ENCODE assay signal across 8 cellular contexts in genomic region chr1:50605186-50605875, GRCh38.
A peak's percentile ranks its signal among the peaks of the same experiment; 100 is the strongest.
DNase-seq lines count a peak whose midpoint lies in the region; ATAC-seq and TF ChIP-seq lines count a peak whose summit lies in the region.

No MANE protein-coding gene starts in this region.

- peak in 6 of 9 donors; percentile 15 to 48 (median 19) for TF ChIP-seq CTCF in heart right ventricle (IDR thresholded peaks at IDR 0.05)
- TF ChIP-seq CTCF in SK-N-SH (IDR thresholded peaks at IDR 0.05): peak; percentile 64
- peak; percentile 50 for TF ChIP-seq CTCF in glutamatergic neuron (IDR thresholded peaks at IDR 0.05; ENCODE audit: partially characterized antibody, unreplicated experiment)

- CTCF ChIA-PET in SK-N-SH (lab: Yijun Ruan, JAX): interaction anchor here (0.6 to 1.3 kb wide), 8 partner anchors 12 to 1379 kb away, joined by 3 to 4 read pairs (median 3); no protein-coding TSS in a partner anchor

- DNase-seq in heart right ventricle (no peak), cardiac septum (ENCODE audit: low spot score) (no peak), M059J (ENCODE audit: low read depth) (peak; percentile 49), SK-N-SH (peak; percentile 21), glutamatergic neuron (no peak), caudate nucleus (lab: John Stamatoyannopoulos, UW) (no peak), OCI-M2 (lab: John Stamatoyannopoulos, UW; ENCODE audit: unreplicated experiment) (no peak), right cardiac atrium (no peak)

- no peak overlapping the region for H3K27ac Mint-ChIP-seq in glutamatergic neuron (ENCODE audit: unreplicated experiment)

- H4K20me1 ChIP-seq in SK-N-SH (ENCODE audit: insufficient read depth): no peaks in the 10 kb centered on the region

- peaks cover 21% of the 10 kb centered on the region for H3F3A ChIP-seq in SK-N-SH (replicated peaks; ENCODE audit: insufficient read depth)

- 96 to 99% methylated on average over 2 of the region's 2 CpGs for WGBS in heart right ventricle, 2 donors
- WGBS in SK-N-SH (ENCODE audit: low lambda C conversion rate): 94% methylated on average over 2 of the region's 2 CpGs
- 97% methylated on average over 2 of the region's 2 CpGs for WGBS in right cardiac atrium

- no peak overlapping the region for H3K9ac ChIP-seq in SK-N-SH

- no peaks in the 10 kb centered on the region for H3K4me1 Mint-ChIP-seq in glutamatergic neuron (ENCODE audit: low read depth, unreplicated experiment)

- ATAC-seq in heart right ventricle (no peak), right cardiac atrium (no peak)

- intact Hi-C loops in heart right ventricle (cut with DNase I): no loop called here
- intact Hi-C loops in cardiac septum (cut with DNase I): no loop called here
- intact Hi-C loops in right cardiac atrium (cut with DNase I): no loop called here

- peaks cover 5% of the 10 kb centered on the region; the same call in 1 of the 2 replicates for H3K79me2 ChIP-seq in SK-N-SH (ENCODE audit: insufficient read depth)

- POLR2A ChIA-PET in SK-N-SH (lab: Yijun Ruan, JAX): interaction anchor here (0.9 kb wide), 1 partner anchor 14 kb away, joined by 4 read pairs; no protein-coding TSS in a partner anchor

- peaks cover 0 to 6% (median 0%) of the 10 kb centered on the region in 9 donors for H3K4me1 ChIP-seq in heart right ventricle
- H3K4me1 ChIP-seq in SK-N-SH (ENCODE audit: control insufficient read depth in 1 of 2, insufficient read depth in 2 of 2, low read depth in 1 of 2, low read length in 1 of 2): peaks cover 2 to 18% of the 10 kb centered on the region in 2 experiments
- no peaks in the 10 kb centered on the region for H3K4me1 ChIP-seq in right cardiac atrium (ENCODE audit: control insufficient read depth, insufficient read depth, low read length)

- no peak overlapping the region for H3K4me2 ChIP-seq in SK-N-SH

- H3K36me3 ChIP-seq in heart right ventricle: peaks cover 0 to 3% (median 0%) of the 10 kb centered on the region in 9 donors
- H3K36me3 ChIP-seq in SK-N-SH (replicated peaks in 1 of 2; ENCODE audit: control insufficient read depth in 1 of 2, insufficient read depth in 2 of 2, low read length in 1 of 2): no peaks in the 10 kb centered on the region

- no peak for TF ChIP-seq EP300 in SK-N-SH (IDR thresholded peaks at IDR 0.05; ENCODE audit: borderline replicate concordance in 1 of 2, low read depth in 1 of 2, low read length in 1 of 2)

- H3K9me3 ChIP-seq in heart right ventricle: no peaks in the 10 kb centered on the region
- H3K9me3 ChIP-seq in SK-N-SH: no peaks in the 10 kb centered on the region
- no peaks in the 10 kb centered on the region for H3K9me3 ChIP-seq in right cardiac atrium (ENCODE audit: control insufficient read depth, low read length)

- H3K4me3 Mint-ChIP-seq in glutamatergic neuron (ENCODE audit: unreplicated experiment): no peak overlapping the region

- no peak overlapping the region for H2AFZ ChIP-seq in SK-N-SH (ENCODE audit: low read depth)

- TF ChIP-seq RAD21 in SK-N-SH (IDR thresholded peaks at IDR 0.05; ENCODE audit: low read length): peak; percentile 70

- H3K27ac ChIP-seq in heart right ventricle (no peak overlapping the region), SK-N-SH (ENCODE audit: low read depth in 2 of 2, low read length in 1 of 2) (no peak overlapping the region), caudate nucleus (ENCODE audit: low read depth, low read length) (no peak overlapping the region), right cardiac atrium (ENCODE audit: low read length) (no peak overlapping the region)

- no peaks in the 10 kb centered on the region for H3K27me3 Mint-ChIP-seq in glutamatergic neuron (ENCODE audit: unreplicated experiment)

- H3K9me2 ChIP-seq in SK-N-SH: no peaks in the 10 kb centered on the region

- H3K9me3 Mint-ChIP-seq in glutamatergic neuron (ENCODE audit: unreplicated experiment): no peaks in the 10 kb centered on the region

- no peaks in the 10 kb centered on the region for H3K36me3 Mint-ChIP-seq in glutamatergic neuron (ENCODE audit: unreplicated experiment)

- no peaks in the 10 kb centered on the region for H3K27me3 ChIP-seq in heart right ventricle
- no peaks in the 10 kb centered on the region for H3K27me3 ChIP-seq in SK-N-SH (ENCODE audit: insufficient read depth)
- no peaks in the 10 kb centered on the region for H3K27me3 ChIP-seq in right cardiac atrium (ENCODE audit: control insufficient read depth, insufficient read depth)

- H3K4me3 ChIP-seq in heart right ventricle (no peak overlapping the region), SK-N-SH (ENCODE audit: low read depth in 2 of 2, low read length in 1 of 2) (no peak overlapping the region), right cardiac atrium (ENCODE audit: low read length) (no peak overlapping the region)

TF ChIP-seq in SK-N-SH, 30 proteins besides CTCF, POLR2A, EP300 and RAD21:
- TF ChIP-seq FOSL2 (IDR thresholded peaks at IDR 0.05; ENCODE audit: borderline replicate concordance, low read depth): no peak
- peak; percentile 53 for TF ChIP-seq SMC3 (IDR thresholded peaks at IDR 0.05; ENCODE audit: low read depth, low read length)
TF ChIP-seq in SK-N-SH: peak in this region for 1.

Comparison
In these comparisons a context has a peak if more than half of its experiments do, and no peak if none do; other contexts are left out.
1. DNase-seq: peak in M059J (single experiment) and SK-N-SH (single experiment); none in heart right ventricle (0 of 2), cardiac septum (single experiment), glutamatergic neuron (single experiment), caudate nucleus (0 of 61), OCI-M2 (single experiment) and right cardiac atrium (0 of 3).
2. Peak in every context shown above with its lines, with median percentiles within 50 percentile points of each other: CTCF ChIP-seq.